Comparison of ENCODE assay signal across 8 cellular contexts in genomic region chr5:14992757-14993725, GRCh38.
DNase-seq lines count a peak whose midpoint lies in the region; ATAC-seq and TF ChIP-seq lines count a peak whose summit lies in the region.
"Not testable (repeated sequence)": the region's sequence is repeated elsewhere in the genome, so short reads cannot be mapped to it uniquely, and the experiment has no call there.

No MANE protein-coding gene starts in this region.

- peak overlapping the region; percentile 92 for H3K4me3 Mint-ChIP-seq in endothelial cell (ENCODE audit: unreplicated experiment)

- not testable (repeated sequence) for H3K27me3 Mint-ChIP-seq in endothelial cell (ENCODE audit: unreplicated experiment)

- peak; percentile 24 for TF ChIP-seq POLR2A in transverse colon (IDR thresholded peaks at IDR 0.05)

- 61 to 78% methylated on average over 13 to 34 of the region's 34 CpGs for WGBS in transverse colon (ENCODE audit: low coverage in 1 of 2), 2 donors

- peak overlapping the region in 2 of 4 donors; percentile 5 to 39 for H3K27ac ChIP-seq in transverse colon

- intact Hi-C loops in transverse colon (cut with DNase I; ENCODE audit: low total_unique reads) = not testable (repeated sequence)

- in situ Hi-C loops in transverse colon (cut with MboI; ENCODE audit: low pct_ligation_motif_present in 1 of 4, low pct_unique_long_range_greater_than_20kb in 1 of 4, low sequenced_read_pairs in 3 of 4) = not testable (repeated sequence)

- H3K9me3 Mint-ChIP-seq in endothelial cell (ENCODE audit: unreplicated experiment) = not testable (repeated sequence)

- not testable (repeated sequence) for TF ChIP-seq CTCF in endothelial cell (IDR thresholded peaks at IDR 0.05; ENCODE audit: unreplicated experiment); transverse colon (IDR thresholded peaks at IDR 0.05)

- ATAC-seq in GM18519 (IDR thresholded peaks at IDR 0.05; ENCODE audit: low FRiP score, unreplicated experiment) (peak; percentile 76), GM21619 (IDR thresholded peaks at IDR 0.05; ENCODE audit: unreplicated experiment) (peak; percentile 77), HG03139 (IDR thresholded peaks at IDR 0.05; ENCODE audit: unreplicated experiment) (peak; percentile 68)

- H3K4me1 Mint-ChIP-seq in endothelial cell (ENCODE audit: unreplicated experiment) = not testable (repeated sequence)

- H3K9me3 ChIP-seq in transverse colon = not testable (repeated sequence)

- TF ChIP-seq EP300 in transverse colon (IDR thresholded peaks at IDR 0.05; ENCODE audit: low read depth) = not testable (repeated sequence)

- peak overlapping the region; percentile 85 for H3K27ac Mint-ChIP-seq in endothelial cell (ENCODE audit: unreplicated experiment)

- not testable (repeated sequence) for H3K27me3 ChIP-seq in transverse colon

- not testable (repeated sequence) for H3K36me3 Mint-ChIP-seq in endothelial cell (ENCODE audit: low read depth, unreplicated experiment)

- DNase-seq in T-helper 1 cell (peak; percentile 13 to 83 (median 48)), endothelial cell (ENCODE audit: low spot score) (peak; percentile 16), transverse colon (peak; percentile 25)
- peak; percentile 66 to 67 for DNase-seq in activated T-cell treated with anti-CD3 and anti-CD28 coated beads, Interleukin-2, amount 50 U/mL, for 48 hours
- DNase-seq in stimulated activated CD4-positive, alpha-beta T cell treated with anti-CD3 and anti-CD28 coated beads, Interleukin-12 subunit alpha, Interleukin-12 subunit beta, amount 100 ng/mL, for 48 hours (ENCODE audit: low read depth in 2 of 3, low spot score in 1 of 3) = peak; percentile 12 to 57 (median 18)

- not testable (repeated sequence) for H3K36me3 ChIP-seq in transverse colon

- H3K4me1 ChIP-seq in transverse colon = peaks cover 0 to 13% (median 8%) of the 10 kb centered on the region in 4 donors

- peak overlapping the region in 3 of 4 donors; percentile 6 to 38 (median 12) for H3K4me3 ChIP-seq in transverse colon

Comparison
In these comparisons a context has a peak if more than half of its experiments do, and no peak if none do; other contexts are left out.
1. DNase-seq: peak in every context shown above with its lines; median percentile 66 in activated T-cell treated with anti-CD3 and anti-CD28 coated beads, Interleukin-2, amount 50 U/mL, for 48 hours; 48 in T-helper 1 cell; 25 in transverse colon; 18 in stimulated activated CD4-positive, alpha-beta T cell treated with anti-CD3 and anti-CD28 coated beads, Interleukin-12 subunit alpha, Interleukin-12 subunit beta, amount 100 ng/mL, for 48 hours; 16 in endothelial cell.